In the genomic region with DNA sequence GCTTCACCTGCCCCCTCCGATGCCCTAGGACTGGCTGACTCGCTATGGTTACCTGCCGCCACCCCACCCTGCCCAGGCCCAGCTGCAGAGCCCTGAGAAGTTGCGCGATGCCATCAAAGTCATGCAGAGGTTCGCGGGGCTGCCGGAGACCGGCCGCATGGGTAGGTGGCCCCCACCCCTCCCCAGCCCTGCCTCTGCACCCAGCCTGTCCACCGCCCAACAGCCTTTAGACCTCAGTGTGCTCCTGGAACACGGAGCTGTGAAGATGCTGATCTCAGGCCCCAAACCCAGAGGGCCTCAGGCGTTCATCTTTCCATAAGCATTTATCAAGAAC, we compare ENCODE assay signal across 15 cellular contexts. TPM values are rescaled to one million over a fixed set of nuclear protein-coding genes. Genes with fewer than 3 reads are reported as not detected.
DNase-seq lines count a peak whose midpoint lies in the region; ATAC-seq and TF ChIP-seq lines count a peak whose summit lies in the region.
"Had no signal": no experiment of that assay in that cellular context is flagged by ENCODE, and none has a peak within 500 bp of the region (broad histone marks: within the 10 kb centered on the region; RNA-seq: fewer than 3 reads in every experiment).

No MANE protein-coding gene starts in this region.

- H3K4me3 Mint-ChIP-seq in CD14-positive monocyte, result peak overlapping the region; percentile 75 to 93
- peak overlapping the region; percentile 40 for H3K4me3 Mint-ChIP-seq in activated naive CD8-positive, alpha-beta T cell treated with anti-CD3 and anti-CD28 coated beads, Interleukin-2, amount 50 U/mL, for 24 hours

- 0 out of 2 replicates have a peak, but pooled peaks cover 3% of the 10 kb centered on the region for H3K36me3 ChIP-seq in H7 (replicated peaks; ENCODE audit: control insufficient read depth, insufficient read depth, low read length)

- H3K4me3 ChIP-seq in H7 (ENCODE audit: insufficient read depth, low read depth, low read length) (peak overlapping the region; percentile 78), mononuclear cell (ENCODE audit: low read length) (peak overlapping the region; percentile 41)

- peaks cover 0 to 9% (median 3%) of the 10 kb centered on the region in 7 donors for H3K9me3 Mint-ChIP-seq in CD14-positive monocyte
- no peaks in the 10 kb centered on the region for H3K9me3 Mint-ChIP-seq in activated naive CD8-positive, alpha-beta T cell treated with anti-CD3 and anti-CD28 coated beads, Interleukin-2, amount 50 U/mL, for 24 hours

- intact Hi-C loops in CD14-positive monocyte (cut with micrococcal nuclease), result no loop called here

- peak overlapping the region in 1 of 7 donors; percentile 62 for H3K27ac Mint-ChIP-seq in CD14-positive monocyte
- no peak overlapping the region for H3K27ac Mint-ChIP-seq in activated naive CD8-positive, alpha-beta T cell treated with anti-CD3 and anti-CD28 coated beads, Interleukin-2, amount 50 U/mL, for 24 hours

- H3K9me3 ChIP-seq in mononuclear cell (ENCODE audit: low read depth, low read length), result no peaks in the 10 kb centered on the region

- peaks cover 87% of the 10 kb centered on the region for H3K4me1 ChIP-seq in mononuclear cell (ENCODE audit: insufficient read depth, low read length)

- H3K27me3 ChIP-seq in H7 (ENCODE audit: control insufficient read depth, insufficient read depth, low read length), result peaks cover 15% of the 10 kb centered on the region
- H3K27me3 ChIP-seq in mononuclear cell (ENCODE audit: insufficient read depth, low read length), result peaks cover 21% of the 10 kb centered on the region

- peaks cover 66% of the 10 kb centered on the region for H3K4me1 Mint-ChIP-seq in CD14-positive monocyte
- peaks cover 16% of the 10 kb centered on the region for H3K4me1 Mint-ChIP-seq in activated naive CD8-positive, alpha-beta T cell treated with anti-CD3 and anti-CD28 coated beads, Interleukin-2, amount 50 U/mL, for 24 hours

- DNase-seq in CD14-positive monocyte (ENCODE audit: low spot score) (no peak), H7 (peak; percentile 88), NCI-H2196 treated with DMSO at 0.1 percent for 48 hours (lab: John Stamatoyannopoulos, UW; ENCODE audit: unreplicated experiment) (no peak), germinal center (ENCODE audit: low spot score) (no peak)
- DNase-seq in activated naive CD8-positive, alpha-beta T cell treated with anti-CD3 and anti-CD28 coated beads, Interleukin-2, amount 50 U/mL, for 24 hours, result no peak
- no peak for DNase-seq in stimulated activated CD8-positive, alpha-beta memory T cell treated with anti-CD3 and anti-CD28 coated beads, Interleukin-4, amount 100 ng/mL, for 48 hours
- DNase-seq: activated CD4-positive, CD25-positive, alpha-beta regulatory T cell; amygdala; DMS153; glutamatergic neuron; HCEC 1CT; NCI-H187; NCI-H524 treated with DMSO at 0.1 percent for 48 hours had no signal

- H3K27me3 Mint-ChIP-seq in CD14-positive monocyte (ENCODE audit: low read depth in 3 of 3), result peaks cover 29 to 45% (median 38%) of the 10 kb centered on the region in 3 donors
- H3K27me3 Mint-ChIP-seq in activated naive CD8-positive, alpha-beta T cell treated with anti-CD3 and anti-CD28 coated beads, Interleukin-2, amount 50 U/mL, for 24 hours, result peaks cover 48% of the 10 kb centered on the region

- no peak for TF ChIP-seq CTCF in CD14-positive monocyte (IDR thresholded peaks at IDR 0.05)

- peaks cover 24 to 29% of the 10 kb centered on the region in 2 donors for H3K36me3 Mint-ChIP-seq in CD14-positive monocyte
- no peaks in the 10 kb centered on the region for H3K36me3 Mint-ChIP-seq in activated naive CD8-positive, alpha-beta T cell treated with anti-CD3 and anti-CD28 coated beads, Interleukin-2, amount 50 U/mL, for 24 hours (ENCODE audit: low read depth)

- no peak for ATAC-seq in activated naive CD8-positive, alpha-beta T cell treated with anti-CD3 and anti-CD28 coated beads, Interleukin-2, amount 50 U/mL, for 24 hours
- no peak for ATAC-seq in HG02973 (IDR thresholded peaks at IDR 0.05; ENCODE audit: unreplicated experiment)

RNA-seq across cellular contexts. Expression of a gene that starts 1.0 kb away (rescaled TPM):
- polyA plus RNA-seq in CD14-positive monocyte, result 1 to 10 TPM in 1 of 2 donors, under 1 TPM in 1; 0.71 to 2.6 TPM
- total RNA-seq in H7 (2014; rRNA removed; shearing (Covaris generic)), result 18.4 and 18.7 TPM in 2 replicates
- total RNA-seq in mononuclear cell, result 1.7 TPM

RNA-seq across cellular contexts. Expression of a gene that starts 10.6 kb away (rescaled TPM):
- polyA plus RNA-seq in CD14-positive monocyte, result not detected
- total RNA-seq in H7 (2014; rRNA removed; shearing (Covaris generic)), result 0.69 and 2.0 TPM in 2 replicates
- total RNA-seq in mononuclear cell, result 0.10 TPM

RNA-seq across cellular contexts. Expression of a gene that starts 18.1 kb away (rescaled TPM):
- 1 to 10 TPM; 5.6 to 8.0 TPM for polyA plus RNA-seq in CD14-positive monocyte
- total RNA-seq in H7 (2014; rRNA removed; shearing (Covaris generic)), result 7.9 and 9.9 TPM in 2 replicates
- total RNA-seq in mononuclear cell, result 115 TPM

RNA-seq across cellular contexts. Expression of a gene that starts 23.5 kb away (rescaled TPM):
- polyA plus RNA-seq in CD14-positive monocyte, result 10 to 100 TPM; 42.4 to 57.7 TPM
- total RNA-seq in H7 (2014; rRNA removed; shearing (Covaris generic)), result 69.1 and 81.4 TPM in 2 replicates
- 8.9 TPM for total RNA-seq in mononuclear cell

RNA-seq across cellular contexts. Expression of a gene that starts 23.6 kb away (rescaled TPM):
- polyA plus RNA-seq in CD14-positive monocyte, result 10 to 100 TPM; 16.7 to 19.9 TPM
- 114 and 156 TPM in 2 replicates for total RNA-seq in H7 (2014; rRNA removed; shearing (Covaris generic))
- 8.2 TPM for total RNA-seq in mononuclear cell

Comparison
In these comparisons a context has a peak if more than half of its experiments do, and no peak if none do; other contexts are left out.
1. RNA of a gene that starts 18.1 kb away (total RNA-seq): 115 TPM in mononuclear cell (single experiment); 7.9 to 9.9 TPM in H7; every median in the first group is over 10 times any median in the second.